ENCODE assay signal across 8 cellular contexts in genomic region chr1:38527373-38527966, GRCh38.
DNase-seq lines count a peak whose midpoint lies in the region; ATAC-seq, FAIRE-seq and TF ChIP-seq lines count a peak whose summit lies in the region.

No MANE protein-coding gene starts in this region.

- CTCF ChIA-PET in HepG2 (lab: Yijun Ruan, JAX; ENCODE audit: low intra/inter-chr PET ratio, low total read pairs), result no interaction called here

- no peak for TF ChIP-seq CTCF in colonic mucosa (IDR thresholded peaks at IDR 0.05)
- TF ChIP-seq CTCF in HepG2 (CRISPR knock-in tag; IDR thresholded peaks at IDR 0.05), result no peak
- no peak for TF ChIP-seq CTCF in osteocyte (IDR thresholded peaks at IDR 0.05)

- H3K9me3 Mint-ChIP-seq in osteocyte (ENCODE audit: unreplicated experiment), result no peaks in the 10 kb centered on the region

- no TSS peak for BruUV-seq in HepG2 (replicated peaks; lab: Mats Ljungman, UMichigan)

- H3K36me3 ChIP-seq in colonic mucosa (no peaks in the 10 kb centered on the region), HepG2 (replicated peaks in 1 of 2; ENCODE audit: control insufficient read depth in 1 of 2, insufficient read depth in 2 of 2, low read length in 2 of 2) (no peaks in the 10 kb centered on the region)

- intact Hi-C loops in colonic mucosa (cut with DNase I) (no loop called here), HepG2 (cut with micrococcal nuclease; ENCODE audit: unreplicated experiment) (no loop called here)

- H3K27me3 Mint-ChIP-seq in osteocyte (ENCODE audit: unreplicated experiment), result peaks cover 24% of the 10 kb centered on the region

- in situ Hi-C loops in HepG2 (cut with HindIII; ENCODE audit: extremely low pct_ligation_motif_present, low pct_unique_long_range_greater_than_20kb), result no loop called here

- H3K4me3 Mint-ChIP-seq in osteocyte (ENCODE audit: unreplicated experiment), result no peak overlapping the region

- H3K4me1 ChIP-seq in colonic mucosa, result no peaks in the 10 kb centered on the region
- H3K4me1 ChIP-seq in HepG2 (ENCODE audit: insufficient read depth, low read length), result no peaks in the 10 kb centered on the region

- H3K36me3 Mint-ChIP-seq in osteocyte (ENCODE audit: unreplicated experiment), result no peaks in the 10 kb centered on the region

- WGBS in HepG2 (ENCODE audit: low lambda C conversion rate), result 16% methylated on average over 5 of the region's 6 CpGs

- ATAC-seq in GM18519 (IDR thresholded peaks at IDR 0.05; ENCODE audit: low FRiP score, unreplicated experiment) (peak; percentile 44), HG02623 (IDR thresholded peaks at IDR 0.05; ENCODE audit: unreplicated experiment) (peak; percentile 64), HepG2 (no peak)

- FAIRE-seq in HepG2 (lab: Jason Lieb, UNC), result no peak

- TF ChIP-seq POLR2A in HepG2 (IDR thresholded peaks at IDR 0.05; ENCODE audit: insufficient read depth in 1 of 2, low read depth in 2 of 2, low read length in 2 of 2), result no peak

- no peaks in the 10 kb centered on the region for H4K20me1 ChIP-seq in HepG2 (ENCODE audit: insufficient read depth, low read length)

- no peak overlapping the region for H3K9ac ChIP-seq in colonic mucosa (ENCODE audit: low read depth in 2 of 2, low read length in 2 of 2)
- no peak overlapping the region for H3K9ac ChIP-seq in HepG2 (ENCODE audit: insufficient read depth, low read depth, low read length)

- H3K27ac ChIP-seq in colonic mucosa, result no peak overlapping the region
- no peak overlapping the region for H3K27ac ChIP-seq in HepG2 (ENCODE audit: extremely low read length, insufficient read depth, low read length)

- H3K27me3 ChIP-seq in colonic mucosa (no peaks in the 10 kb centered on the region), HepG2 (ENCODE audit: control insufficient read depth in 1 of 2, insufficient read depth in 2 of 2, low read length in 2 of 2) (no peaks in the 10 kb centered on the region; a peak in 2 of 5 replicates)

- H3K79me2 ChIP-seq in HepG2 (ENCODE audit: insufficient read depth, low read length), result no peaks in the 10 kb centered on the region

- H2AFZ ChIP-seq in HepG2 (ENCODE audit: low read length), result no peak overlapping the region

- H3K27ac Mint-ChIP-seq in osteocyte (ENCODE audit: unreplicated experiment), result no peak overlapping the region

- TF ChIP-seq EP300 in HepG2 (IDR thresholded peaks at IDR 0.05; ENCODE audit: low read depth in 2 of 2, low read length in 2 of 2) (no peak), HepG2 (CRISPR knock-in tag; IDR thresholded peaks at IDR 0.05; ENCODE audit: borderline replicate concordance) (no peak)

- no peaks in the 10 kb centered on the region for H3K4me1 Mint-ChIP-seq in osteocyte (ENCODE audit: unreplicated experiment)

- no peak overlapping the region for H3K4me2 ChIP-seq in HepG2 (ENCODE audit: low read depth, low read length)

- no peak for TF ChIP-seq RAD21 in HepG2 (CRISPR knock-in tag; IDR thresholded peaks at IDR 0.05)

- no peak overlapping the region for H3K4me3 ChIP-seq in colonic mucosa
- H3K4me3 ChIP-seq in HepG2 (replicated peaks in 1 of 3; ENCODE audit: insufficient read depth in 1 of 3, low read depth in 2 of 3, low read length in 3 of 3), result no peak overlapping the region

- DNase-seq in SW480 (ENCODE audit: low spot score) (peak; percentile 33), colonic mucosa (peak; percentile 22), HepG2 (ENCODE audit: low spot score) (no peak), osteocyte (ENCODE audit: extremely low spot score, unreplicated experiment) (no peak), NCI-H226 (no peak)
- DNase-seq in stimulated activated CD8-positive, alpha-beta memory T cell treated with anti-CD3 and anti-CD28 coated beads, Interleukin-7, amount 100 ng/mL, for 4 hours (ENCODE audit: low read depth in 2 of 2), result peak; percentile 36 to 40

- H3K9me3 ChIP-seq in colonic mucosa (no peaks in the 10 kb centered on the region), HepG2 (ENCODE audit: low read length) (no peaks in the 10 kb centered on the region)

- POLR2A ChIA-PET in HepG2 (lab: Yijun Ruan, JAX), result no interaction called here

TF ChIP-seq in HepG2, 621 proteins besides CTCF, POLR2A, EP300 and RAD21 (continues in another document):
- TF ChIP-seq ZNF749 (CRISPR knock-in tag; IDR thresholded peaks at IDR 0.05; ENCODE audit: borderline replicate concordance) (no peak), PRDM4 (CRISPR knock-in tag; IDR thresholded peaks at IDR 0.05; ENCODE audit: borderline replicate concordance) (no peak), ZBTB33 (CRISPR knock-in tag; IDR thresholded peaks at IDR 0.05) (no peak), ARID5B (CRISPR knock-in tag; IDR thresholded peaks at IDR 0.05) (no peak), ZBTB14 (CRISPR knock-in tag; IDR thresholded peaks at IDR 0.05) (no peak), ZNF317 (CRISPR knock-in tag; IDR thresholded peaks at IDR 0.05) (no peak), KMT2B (CRISPR knock-in tag; IDR thresholded peaks at IDR 0.05) (no peak), MXD3 (CRISPR knock-in tag; IDR thresholded peaks at IDR 0.05) (no peak), MYNN (CRISPR knock-in tag; IDR thresholded peaks at IDR 0.05; ENCODE audit: low read depth) (no peak)

Comparison
In these comparisons a context has a peak if more than half of its experiments do, and no peak if none do; other contexts are left out.
1. DNase-seq: peak in SW480 (single experiment), colonic mucosa (single experiment) and stimulated activated CD8-positive, alpha-beta memory T cell treated with anti-CD3 and anti-CD28 coated beads, Interleukin-7, amount 100 ng/mL, for 4 hours (2 of 2); none in HepG2 (single experiment), osteocyte (single experiment) and NCI-H226 (single experiment).